ENCODE assay signal across 15 cellular contexts in genomic region chr14:99822166-99822527, GRCh38. TPM values are rescaled to one million over a fixed set of nuclear protein-coding genes. Genes with fewer than 3 reads are reported as not detected.
"Had no signal": no experiment of that assay in that cellular context is flagged by ENCODE, and none has a peak within 500 bp of the region (broad histone marks: within the 10 kb centered on the region; RNA-seq: fewer than 3 reads in every experiment).

No MANE protein-coding gene starts in this region.

- H3K9ac ChIP-seq: parathyroid adenoma had no signal

- H3K4me1 ChIP-seq: parathyroid adenoma had no signal

- FAIRE-seq: colon, urothelium cell line had no signal

- H3K4me3 ChIP-seq: lung, thyroid gland had no signal

- H2AFZ ChIP-seq: parathyroid adenoma had no signal

- ATAC-seq: activated CD8-positive, alpha-beta memory T cell treated with anti-CD3 and anti-CD28 coated beads, Interleukin-2, amount 10 ng/mL, durations not matched to agents 7 days and 5 days had no signal

- H3K36me3 ChIP-seq: thyroid gland, WERI-Rb-1 had no signal

- DNase-seq: activated CD8-positive, alpha-beta memory T cell treated with anti-CD3 and anti-CD28 coated beads, Interleukin-2, amount 10 ng/mL, durations not matched to agents 7 days and 5 days; activated naive CD8-positive, alpha-beta T cell treated with anti-CD3 and anti-CD28 coated beads, Interleukin-2, amount 10 ng/mL, durations not matched to agents 7 days and 5 days; aorta; effector CD4-positive, alpha-beta T cell; left cardiac atrium; naive B cell; stimulated activated CD4-positive, alpha-beta T cell treated with anti-CD3 and anti-CD28 coated beads, Interleukin-4, amount 100 ng/mL, for 1 hour; stimulated activated CD8-positive, alpha-beta memory T cell treated with anti-CD3 and anti-CD28 coated beads, Interleukin-4, amount 100 ng/mL, for 48 hours; WERI-Rb-1 had no signal

- H3K27me3 ChIP-seq: thyroid gland had no signal

- H3K27ac ChIP-seq: parathyroid adenoma, WERI-Rb-1 had no signal

- H3K9me3 ChIP-seq: thyroid gland had no signal

RNA-seq across cellular contexts. Expression of gene EML1, which starts 28.9 kb away (rescaled TPM):
- total RNA-seq: activated CD8-positive, alpha-beta memory T cell treated with anti-CD3 and anti-CD28 coated beads, Interleukin-2, amount 10 ng/mL, durations not matched to agents 7 days and 5 days had no signal
- polyA plus RNA-seq: immature natural killer cell had no signal
